In the genomic region with DNA sequence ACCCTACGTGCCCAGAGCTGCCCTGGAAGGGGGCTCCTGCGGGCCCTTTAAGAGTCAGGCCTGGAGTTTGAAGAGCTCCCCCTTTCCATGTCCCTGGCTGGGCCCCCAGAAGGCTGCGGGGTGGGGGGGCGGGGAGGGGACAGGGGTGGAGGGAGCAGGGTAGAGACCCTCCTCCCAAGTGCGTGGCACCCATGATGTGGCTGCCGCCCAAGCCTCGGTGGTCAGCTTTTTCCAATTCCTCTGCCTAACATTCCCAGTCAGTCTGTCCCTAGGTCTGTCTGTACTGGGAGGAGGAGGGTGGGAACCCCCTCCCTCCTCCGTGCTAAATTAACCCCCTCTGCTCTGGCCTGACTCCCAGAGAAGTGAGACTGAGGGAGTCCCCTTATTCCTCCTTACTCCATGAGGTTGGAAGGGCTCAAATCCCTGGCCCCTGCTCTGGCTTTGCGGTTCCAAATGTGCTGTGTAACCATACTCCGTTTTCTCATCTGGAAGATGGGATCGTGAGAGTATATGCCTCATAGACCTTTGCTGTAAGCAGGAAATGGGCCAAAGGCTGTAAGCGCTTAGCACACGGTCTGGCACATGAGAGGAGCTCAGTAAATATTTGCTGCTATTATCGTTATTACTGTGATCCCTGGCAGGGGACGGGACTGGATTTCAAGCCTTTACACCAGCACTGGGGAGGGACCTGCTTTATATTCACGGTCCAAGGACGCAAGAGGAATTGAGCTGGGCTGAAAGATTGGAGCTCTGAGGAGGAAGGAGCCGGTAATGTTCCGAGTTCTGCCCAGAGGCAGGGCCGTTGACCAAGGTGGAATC, we compare ENCODE assay signal across 8 cellular contexts. TPM values are rescaled to one million over a fixed set of nuclear protein-coding genes. Genes with fewer than 3 reads are reported as not detected.
A peak's percentile ranks its signal among the peaks of the same experiment; 100 is the strongest.
DNase-seq lines count a peak whose midpoint lies in the region; ATAC-seq and TF ChIP-seq lines count a peak whose summit lies in the region.

No MANE protein-coding gene starts in this region.

- H3K4me3 Mint-ChIP-seq in activated CD4-positive, alpha-beta T cell treated with anti-CD3 and anti-CD28 coated beads for 36 hours, result no peak overlapping the region

- DNase-seq in activated CD4-positive, alpha-beta T cell treated with anti-CD3 and anti-CD28 coated beads for 36 hours, result peak; percentile 14
- no peak for DNase-seq in activated CD4-positive, alpha-beta T cell treated with anti-CD3 and anti-CD28 coated beads for 1 hour
- no peak for DNase-seq in suprapubic skin (ENCODE audit: low spot score in 2 of 2)

- no peak for TF ChIP-seq EP300 in suprapubic skin (IDR thresholded peaks at IDR 0.05)

- peaks cover 37% of the 10 kb centered on the region for H3K27me3 Mint-ChIP-seq in activated CD4-positive, alpha-beta T cell treated with anti-CD3 and anti-CD28 coated beads for 36 hours

- ATAC-seq in activated CD4-positive, alpha-beta T cell treated with anti-CD3 and anti-CD28 coated beads for 36 hours, result peak; percentile 23
- no peak for ATAC-seq in HG02870 (IDR thresholded peaks at IDR 0.05; ENCODE audit: unreplicated experiment)
- no peak for ATAC-seq in HG03565 (IDR thresholded peaks at IDR 0.05; ENCODE audit: unreplicated experiment)
- no peak for ATAC-seq in HG03354 (IDR thresholded peaks at IDR 0.05; ENCODE audit: poor library complexity, severe bottlenecking, unreplicated experiment)

- peaks cover 37% of the 10 kb centered on the region for H3K4me1 Mint-ChIP-seq in activated CD4-positive, alpha-beta T cell treated with anti-CD3 and anti-CD28 coated beads for 36 hours

- H3K9me3 ChIP-seq in iPS-20b (ENCODE audit: insufficient read depth, low read depth, low read length), result no peaks in the 10 kb centered on the region
- H3K9me3 ChIP-seq in suprapubic skin, result no peaks in the 10 kb centered on the region

- peak overlapping the region; percentile 58; the same call in 1 of the 2 replicates for H3K9ac ChIP-seq in iPS-20b (ENCODE audit: low read depth, low read length)

- CTCF ChIA-PET in activated CD4-positive, alpha-beta T cell treated with anti-CD3 and anti-CD28 coated beads for 36 hours (lab: Charles Lee), result interaction anchor here (0.5 to 1.6 kb wide), 9 partner anchors 9 to 127 kb away, joined by 3 to 5 read pairs (median 3); no protein-coding TSS in a partner anchor

- peak overlapping the region; percentile 38 for H3K27ac Mint-ChIP-seq in activated CD4-positive, alpha-beta T cell treated with anti-CD3 and anti-CD28 coated beads for 36 hours

- H3K4me1 ChIP-seq in iPS-20b (ENCODE audit: insufficient read depth, low read length), result peaks cover 14% of the 10 kb centered on the region
- H3K4me1 ChIP-seq in suprapubic skin, result peaks cover 74% of the 10 kb centered on the region

- H3K27ac ChIP-seq in angular gyrus (ENCODE audit: low read depth, low read length) (peak overlapping the region; percentile 65), iPS-20b (ENCODE audit: low read length) (peak overlapping the region; percentile 18), suprapubic skin (peak overlapping the region; percentile 78)

- intact Hi-C loops in activated CD4-positive, alpha-beta T cell treated with anti-CD3 and anti-CD28 coated beads for 36 hours (cut with DNase I, micrococcal nuclease), result loop anchor here (1.0 to 5.0 kb wide), 4 partner anchors 40 to 140 kb away; no protein-coding TSS in a partner anchor

- H3K36me3 ChIP-seq in iPS-20b (ENCODE audit: insufficient read depth, low read depth, low read length), result no peaks in the 10 kb centered on the region
- H3K36me3 ChIP-seq in suprapubic skin, result no peaks in the 10 kb centered on the region

- POLR2A ChIA-PET in activated CD4-positive, alpha-beta T cell treated with anti-CD3 and anti-CD28 coated beads for 36 hours (lab: Charles Lee), result no interaction called here

- 9% methylated on average over 14 of the region's 20 CpGs for whole genome bisulfite sequencing in suprapubic skin

- H3K36me3 Mint-ChIP-seq in activated CD4-positive, alpha-beta T cell treated with anti-CD3 and anti-CD28 coated beads for 36 hours (ENCODE audit: low read depth), result no peaks in the 10 kb centered on the region

- TF ChIP-seq CTCF in suprapubic skin (IDR thresholded peaks at IDR 0.05), result no peak

- no peak for TF ChIP-seq POLR2A in suprapubic skin (IDR thresholded peaks at IDR 0.05)

- H3K27me3 ChIP-seq in iPS-20b (ENCODE audit: insufficient read depth, low read length), result peaks cover 9% of the 10 kb centered on the region
- peaks cover 6% of the 10 kb centered on the region for H3K27me3 ChIP-seq in suprapubic skin

- H3K9me3 Mint-ChIP-seq in activated CD4-positive, alpha-beta T cell treated with anti-CD3 and anti-CD28 coated beads for 36 hours (ENCODE audit: low read depth), result no peaks in the 10 kb centered on the region

- H3K4me3 ChIP-seq in iPS-20b (ENCODE audit: low read length), result peak overlapping the region; percentile 64
- H3K4me3 ChIP-seq in suprapubic skin, result peak overlapping the region; percentile 58

RNA-seq across cellular contexts. Expression of a gene that starts 0.7 kb away (rescaled TPM):
- under 1 TPM in 1 of 2 experiments, not detected in 1; 0.09 TPM for total RNA-seq in activated CD4-positive, alpha-beta T cell treated with anti-CD3 and anti-CD28 coated beads for 36 hours
- total RNA-seq in suprapubic skin, result 100 to 1,000 TPM in 2 of 4 donors, 10 to 100 TPM in 2; 41.6 to 188 (median 93.1) TPM

RNA-seq across cellular contexts. Expression of a gene that starts 59.7 kb away (rescaled TPM):
- total RNA-seq in activated CD4-positive, alpha-beta T cell treated with anti-CD3 and anti-CD28 coated beads for 36 hours, result 1 to 10 TPM; 1.2 TPM
- 1 to 10 TPM; 1.4 to 6.0 (median 2.5) TPM for total RNA-seq in suprapubic skin

RNA-seq across cellular contexts. Expression of a gene that starts 59.8 kb away (rescaled TPM):
- total RNA-seq in activated CD4-positive, alpha-beta T cell treated with anti-CD3 and anti-CD28 coated beads for 36 hours, result 10 to 100 TPM; 48.8 to 59.3 TPM
- 100 to 1,000 TPM in 3 of 4 donors, 10 to 100 TPM in 1; 97.9 to 117 (median 103) TPM for total RNA-seq in suprapubic skin

Comparison
In these comparisons a context has a peak if more than half of its experiments do, and no peak if none do; other contexts are left out.
1. H3K27ac ChIP-seq: peak in every context shown above with its lines; median percentile 78 in suprapubic skin; 65 in angular gyrus; 18 in iPS-20b.
2. RNA of a gene that starts 0.7 kb away (total RNA-seq): 41.6 to 188 TPM in suprapubic skin; 0.09 TPM in activated CD4-positive, alpha-beta T cell treated with anti-CD3 and anti-CD28 coated beads for 36 hours; every median in the first group is over 10 times any median in the second.